In genomic region chr1:6148497-6149241, GRCh38 we compare ENCODE assay signal across 9 cellular contexts. TPM values are rescaled to one million over a fixed set of nuclear protein-coding genes. Genes with fewer than 3 reads are reported as not detected.
A peak's percentile ranks its signal among the peaks of the same experiment; 100 is the strongest.
DNase-seq lines count a peak whose midpoint lies in the region; ATAC-seq, FAIRE-seq and TF ChIP-seq lines count a peak whose summit lies in the region.
"Had no signal": no experiment of that assay in that cellular context is flagged by ENCODE, and none has a peak within 500 bp of the region (broad histone marks: within the 10 kb centered on the region; RNA-seq: fewer than 3 reads in every experiment).

No MANE protein-coding gene starts in this region.

- H3K9me3 ChIP-seq in astrocyte (ENCODE audit: insufficient read depth, low read depth, low read length), result no peaks in the 10 kb centered on the region
- H3K9me3 ChIP-seq: thyroid gland had no signal

- H3K4me3 ChIP-seq in astrocyte (ENCODE audit: insufficient read depth, low read depth, low read length), result no peak overlapping the region
- H3K4me3 ChIP-seq: thyroid gland had no signal

- peak; percentile 96 for ATAC-seq in left colon
- no peak for ATAC-seq in HG03378 (IDR thresholded peaks at IDR 0.05; ENCODE audit: unreplicated experiment)

- H3K36me3 Mint-ChIP-seq in astrocyte (ENCODE audit: low read depth, unreplicated experiment), result peaks cover 3% of the 10 kb centered on the region

- FAIRE-seq in astrocyte (lab: Jason Lieb, UNC), result no peak
- FAIRE-seq in D721Med (lab: Jason Lieb, UNC), result no peak

- H3K9ac ChIP-seq in astrocyte (ENCODE audit: low read length), result no peak overlapping the region

- CTCF ChIA-PET in HEK293T (lab: Yijun Ruan, JAX), result interaction anchor here (0.5 kb wide), 1 partner anchor 43 kb away, joined by 3 read pairs; no protein-coding TSS in a partner anchor

- peak overlapping the region; percentile 46 for H3K4me3 Mint-ChIP-seq in astrocyte (ENCODE audit: unreplicated experiment)

- H3K9me3 Mint-ChIP-seq in astrocyte (ENCODE audit: unreplicated experiment), result peaks cover 3% of the 10 kb centered on the region

- H2AFZ ChIP-seq in astrocyte (ENCODE audit: low read depth, low read length), result peak overlapping the region; percentile 41

- peak; percentile 97 for DNase-seq in HEK293T (ENCODE audit: extremely low spot score)
- peak; percentile 19 to 58 (median 56) for DNase-seq in T-helper 2 cell
- DNase-seq in astrocyte (ENCODE audit: low read depth), result no peak
- DNase-seq in left colon, result peak; percentile 49 to 70
- DNase-seq in stimulated activated CD8-positive, alpha-beta memory T cell treated with anti-CD3 and anti-CD28 coated beads, Interleukin-15, amount 100 ng/mL, for 1 hour (ENCODE audit: low read depth), result peak; percentile 31
- no peak for DNase-seq in D721Med (ENCODE audit: insufficient read length, low spot score)
- DNase-seq in SKM-1 (lab: John Stamatoyannopoulos, UW; ENCODE audit: unreplicated experiment), result no peak

- intact Hi-C loops in left colon (cut with DNase I, micrococcal nuclease), result no loop called here

- no peaks in the 10 kb centered on the region for H3K79me2 ChIP-seq in astrocyte (ENCODE audit: insufficient read depth, low read length)

- POLR2A ChIA-PET in HEK293T (lab: Yijun Ruan, JAX), result interaction anchor here (0.8 kb wide), 1 partner anchor 9 kb away, joined by 4 read pairs; no protein-coding TSS in a partner anchor

- peaks cover 59% of the 10 kb centered on the region for H3K27me3 Mint-ChIP-seq in astrocyte (ENCODE audit: low read depth, unreplicated experiment)

- no peaks in the 10 kb centered on the region for H4K20me1 ChIP-seq in astrocyte (ENCODE audit: insufficient read depth, low read length)

- H3K27me3 ChIP-seq in astrocyte (ENCODE audit: insufficient read depth, low read length), result peaks cover 4% of the 10 kb centered on the region

- H3K27ac ChIP-seq in astrocyte (ENCODE audit: low read depth, low read length), result no peak overlapping the region
- H3K27ac ChIP-seq: thyroid gland had no signal

- H3K36me3 ChIP-seq in astrocyte (ENCODE audit: insufficient read depth, low read length), result no peaks in the 10 kb centered on the region
- H3K36me3 ChIP-seq: thyroid gland had no signal

- H3K4me1 Mint-ChIP-seq in astrocyte (ENCODE audit: low read depth, unreplicated experiment), result no peaks in the 10 kb centered on the region

- H3K4me1 ChIP-seq in astrocyte (ENCODE audit: insufficient read depth, low read length), result no peaks in the 10 kb centered on the region

- H3K4me2 ChIP-seq in astrocyte (ENCODE audit: low read length), result peak overlapping the region; percentile 52

- TF ChIP-seq CTCF in astrocyte (IDR thresholded peaks at IDR 0.05; ENCODE audit: insufficient read depth, low read depth, low read length) (no peak), D721Med (IDR thresholded peaks at IDR 0.05; ENCODE audit: insufficient read depth, missing control alignments) (no peak)

- H3K27ac Mint-ChIP-seq in astrocyte (ENCODE audit: unreplicated experiment), result no peak overlapping the region

TF ChIP-seq in HEK293T, 16 proteins besides CTCF, POLR2A, EP300 and RAD21:
- TF ChIP-seq ARNT (IDR thresholded peaks at IDR 0.05) (no peak), LEF1 (IDR thresholded peaks at IDR 0.05; ENCODE audit: borderline replicate concordance) (no peak), ZNF384 (IDR thresholded peaks at IDR 0.05) (no peak), TARDBP (IDR thresholded peaks at IDR 0.05) (no peak), FOXA1 (IDR thresholded peaks at IDR 0.05) (no peak), L3MBTL2 (conservative IDR thresholded peaks at IDR 0.05) (peak; percentile 76), ELF4 (IDR thresholded peaks at IDR 0.05) (no peak), SP1 (IDR thresholded peaks at IDR 0.05) (no peak)

RNA-seq across cellular contexts. Expression of gene CHD5, which starts 31.5 kb away (rescaled TPM):
- total RNA-seq in astrocyte (0.14 and 0.18 TPM in 2 replicates), left colon (under 1 TPM; 0.18 to 0.20 TPM)

RNA-seq across cellular contexts. Expression of gene RPL22, which starts 50.7 kb away (rescaled TPM):
- 237 and 283 TPM in 2 replicates for total RNA-seq in astrocyte
- total RNA-seq in left colon, result 100 to 1,000 TPM; 297 to 352 TPM

RNA-seq across cellular contexts. Expression of gene RNF207, which starts 57.2 kb away (rescaled TPM):
- total RNA-seq in astrocyte, result 4.7 and 7.4 TPM in 2 replicates
- total RNA-seq in left colon, result 10 to 100 TPM; 40.8 to 65.3 TPM

Comparison
In these comparisons a context has a peak if more than half of its experiments do, and no peak if none do; other contexts are left out.
1. DNase-seq: peak in HEK293T (single experiment), T-helper 2 cell (5 of 5), left colon (2 of 2) and stimulated activated CD8-positive, alpha-beta memory T cell treated with anti-CD3 and anti-CD28 coated beads, Interleukin-15, amount 100 ng/mL, for 1 hour (single experiment); none in astrocyte (single experiment), D721Med (single experiment) and SKM-1 (single experiment).